28 cellular contexts compared by ENCODE assay signal in the genomic region with DNA sequence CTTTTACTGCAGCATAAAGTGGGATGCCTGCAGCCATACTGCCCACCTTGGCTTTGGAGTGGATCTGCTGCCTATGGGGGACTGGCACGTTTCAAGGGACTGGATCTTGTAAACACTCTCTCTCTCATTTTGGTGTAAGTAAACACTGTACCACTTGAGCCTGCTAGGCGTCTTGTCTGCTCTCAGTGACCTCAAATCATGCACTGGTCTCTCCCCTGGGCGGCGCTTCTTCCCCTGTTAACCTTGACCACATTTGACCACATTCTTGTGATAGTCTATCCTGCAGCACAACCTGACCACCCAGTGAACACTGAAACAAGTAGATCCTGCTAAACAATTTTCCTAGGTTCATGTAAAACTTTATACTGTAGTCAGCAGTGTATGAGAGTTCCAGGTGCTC.
"Had no signal": no experiment of that assay in that cellular context is flagged by ENCODE, and none has a peak within 500 bp of the region (broad histone marks: within the 10 kb centered on the region; RNA-seq: fewer than 3 reads in every experiment).

No MANE protein-coding gene starts in this region.

- H3K4me1 ChIP-seq: left lung, lower lobe of right lung, pancreas, prostate gland, sigmoid colon, spleen, suprapubic skin, tibial artery, vagina had no signal

- H3K9me3 Mint-ChIP-seq: stimulated activated effector memory CD8-positive, alpha-beta T cell treated with anti-CD3 and anti-CD28 coated beads, Interleukin-12 subunit alpha, Interleukin-12 subunit beta, amount 100 ng/mL, for 72 hours; type B pancreatic cell had no signal

- DNase-seq: immature natural killer cell; kidney; left colon; left lung; lower lobe of right lung; mesenchymal stem cell; naive thymus-derived CD8-positive, alpha-beta T cell; nucleus accumbens; pancreas; posterior cingulate gyrus; retina; right cardiac atrium; sigmoid colon; small intestine; spleen; stimulated activated CD4-positive, alpha-beta T cell treated with anti-CD3 and anti-CD28 coated beads, Interleukin-4, amount 100 ng/mL, for 24 hours; stimulated activated naive CD4-positive, alpha-beta T cell; tibial artery had no signal

- H3K9me3 ChIP-seq: left lung, lower lobe of right lung, pancreas, prostate gland, spleen, suprapubic skin, thoracic aorta, tibial artery, vagina had no signal

- H3K27ac ChIP-seq: left lung, lower lobe of right lung, pancreas, prostate gland, sigmoid colon, spleen, suprapubic skin, thoracic aorta, tibial artery, vagina had no signal

- H3K4me3 ChIP-seq: left lung, lower lobe of right lung, pancreas, prostate gland, sigmoid colon, spleen, suprapubic skin, thoracic aorta, tibial artery, vagina had no signal

- H3K27ac Mint-ChIP-seq: immature natural killer cell; naive thymus-derived CD8-positive, alpha-beta T cell; nephron; stimulated activated effector memory CD8-positive, alpha-beta T cell treated with anti-CD3 and anti-CD28 coated beads, Interleukin-12 subunit alpha, Interleukin-12 subunit beta, amount 100 ng/mL, for 72 hours; stimulated activated naive CD8-positive, alpha-beta T cell treated with anti-CD3 and anti-CD28 coated beads, Interleukin-15, Interleukin-2, amounts not matched to agents 100 ng/mL and 50 ng/mL, for 24 hours; type B pancreatic cell had no signal

- H3K27me3 ChIP-seq: left lung, sigmoid colon, spleen, suprapubic skin, tibial artery, vagina had no signal

- H3K36me3 Mint-ChIP-seq: immature natural killer cell; naive thymus-derived CD8-positive, alpha-beta T cell; stimulated activated effector memory CD8-positive, alpha-beta T cell treated with anti-CD3 and anti-CD28 coated beads, Interleukin-12 subunit alpha, Interleukin-12 subunit beta, amount 100 ng/mL, for 72 hours; type B pancreatic cell had no signal

- H3K4me1 Mint-ChIP-seq: immature natural killer cell; naive thymus-derived CD8-positive, alpha-beta T cell; nephron; stimulated activated effector memory CD8-positive, alpha-beta T cell treated with anti-CD3 and anti-CD28 coated beads, Interleukin-12 subunit alpha, Interleukin-12 subunit beta, amount 100 ng/mL, for 72 hours had no signal

- H3K36me3 ChIP-seq: left lung, lower lobe of right lung, pancreas, prostate gland, sigmoid colon, spleen, suprapubic skin, thoracic aorta, tibial artery, vagina had no signal

- H3K4me3 Mint-ChIP-seq: immature natural killer cell; naive thymus-derived CD8-positive, alpha-beta T cell; nephron; neural crest cell; stimulated activated effector memory CD8-positive, alpha-beta T cell treated with anti-CD3 and anti-CD28 coated beads, Interleukin-12 subunit alpha, Interleukin-12 subunit beta, amount 100 ng/mL, for 72 hours; stimulated activated naive CD8-positive, alpha-beta T cell treated with anti-CD3 and anti-CD28 coated beads, Interleukin-15, Interleukin-2, amounts not matched to agents 100 ng/mL and 50 ng/mL, for 24 hours; type B pancreatic cell had no signal

- ATAC-seq: left colon; left lung; lower lobe of right lung; naive thymus-derived CD8-positive, alpha-beta T cell; pancreas; right cardiac atrium; stimulated activated effector memory CD8-positive, alpha-beta T cell treated with anti-CD3 and anti-CD28 coated beads, Interleukin-12 subunit alpha, Interleukin-12 subunit beta, amount 100 ng/mL, for 72 hours had no signal

- FAIRE-seq: islet of Langerhans, kidney, pancreas, small intestine had no signal
